Comparison of ENCODE assay signal across 3 cellular contexts in genomic region chr14:26021759-26022158, GRCh38.
"Had no signal": no experiment of that assay in that cellular context is flagged by ENCODE, and none has a peak within 500 bp of the region (broad histone marks: within the 10 kb centered on the region; RNA-seq: fewer than 3 reads in every experiment).

No MANE protein-coding gene starts in this region.

- DNase-seq: H9, HCEC 1CT, IMR-90 had no signal
